ENCODE assay signal across 18 cellular contexts in the genomic region with DNA sequence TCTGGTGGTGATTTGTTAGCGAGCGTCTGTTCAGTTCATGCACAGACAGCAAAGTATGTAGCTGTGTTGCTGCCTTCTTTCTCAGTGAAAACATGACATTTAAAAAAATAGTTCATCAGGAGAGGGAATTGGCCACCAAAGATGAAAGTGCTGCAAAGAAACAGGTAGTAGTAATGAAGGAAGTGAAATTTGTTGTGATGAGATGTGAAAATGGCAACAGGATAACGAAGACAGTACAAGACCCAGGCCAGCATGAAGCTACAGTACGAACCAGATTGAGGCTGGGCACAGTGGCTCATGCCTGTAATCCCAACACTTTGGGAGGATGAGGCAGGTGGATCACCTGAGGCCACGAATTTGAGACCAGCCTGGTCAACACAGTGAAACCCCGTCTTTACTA.
"Had no signal": no experiment of that assay in that cellular context is flagged by ENCODE, and none has a peak within 500 bp of the region (broad histone marks: within the 10 kb centered on the region; RNA-seq: fewer than 3 reads in every experiment).

No MANE protein-coding gene starts in this region.

- H3K9me3 ChIP-seq: gastrocnemius medialis, left lung, tibial artery had no signal

- ATAC-seq: activated CD4-positive, CD25-positive, alpha-beta regulatory T cell treated with anti-CD3 and anti-CD28 coated beads, Interleukin-2, amount 50 U/mL, for 24 hours; activated CD8-positive, alpha-beta memory T cell treated with anti-CD3 and anti-CD28 coated beads, Interleukin-2, amount 10 ng/mL, durations not matched to agents 7 days and 5 days; esophagus mucosa; gastrocnemius medialis; left lung had no signal

- H3K27me3 Mint-ChIP-seq: activated CD8-positive, alpha-beta memory T cell treated with anti-CD3 and anti-CD28 coated beads, Interleukin-2, amount 10 ng/mL, durations not matched to agents 7 days and 5 days; activated naive CD4-positive, alpha-beta T cell treated with anti-CD3 and anti-CD28 coated beads, Interleukin-2, amount 10 ng/mL, durations not matched to agents 7 days and 5 days had no signal

- H3K4me3 Mint-ChIP-seq: activated CD8-positive, alpha-beta memory T cell treated with anti-CD3 and anti-CD28 coated beads, Interleukin-2, amount 10 ng/mL, durations not matched to agents 7 days and 5 days; activated naive CD4-positive, alpha-beta T cell treated with anti-CD3 and anti-CD28 coated beads, Interleukin-2, amount 10 ng/mL, durations not matched to agents 7 days and 5 days; nephron had no signal

- H3K27ac Mint-ChIP-seq: activated CD8-positive, alpha-beta memory T cell treated with anti-CD3 and anti-CD28 coated beads, Interleukin-2, amount 10 ng/mL, durations not matched to agents 7 days and 5 days; activated naive CD4-positive, alpha-beta T cell treated with anti-CD3 and anti-CD28 coated beads, Interleukin-2, amount 10 ng/mL, durations not matched to agents 7 days and 5 days had no signal

- DNase-seq: activated CD8-positive, alpha-beta memory T cell treated with anti-CD3 and anti-CD28 coated beads, Interleukin-2, amount 10 ng/mL, durations not matched to agents 7 days and 5 days; activated naive CD4-positive, alpha-beta T cell treated with anti-CD3 and anti-CD28 coated beads, Interleukin-2, amount 10 ng/mL, durations not matched to agents 7 days and 5 days; aorta; cerebellar nuclear complex; effector CD4-positive, alpha-beta T cell; gastrocnemius medialis; head of caudate nucleus; left lung; midbrain; posterior cingulate gyrus; retina; stimulated activated naive CD4-positive, alpha-beta T cell treated with Interleukin-2 at 50 U/mL for 16 hours; T-helper 1 cell; T1000; tibial artery had no signal
